In genomic region chr10:88880287-88881094, GRCh38 we compare ENCODE assay signal across 2 cellular contexts.
TF ChIP-seq lines count a peak whose summit lies in the region.

No MANE protein-coding gene starts in this region.

TF ChIP-seq in GM12891, 5 proteins besides CTCF, POLR2A, EP300 and RAD21 (continued from another document):
- TF ChIP-seq SPI1 (IDR thresholded peaks at IDR 0.05; ENCODE audit: low read depth, low read length) (peak; percentile 71), POU2F2 (IDR thresholded peaks at IDR 0.05; ENCODE audit: low read depth, low read length) (peak; percentile 12; the same call in 1 of the 2 replicates)

TF ChIP-seq in GM12878, 131 proteins besides CTCF, POLR2A, EP300 and RAD21 (continued from another document and continues in another):
- 0 out of 2 replicates have a peak, but pooled peaks have one; percentile 0 for TF ChIP-seq MTA2 (IDR thresholded peaks at IDR 0.05; ENCODE audit: low read depth)
- TF ChIP-seq MEF2B (IDR thresholded peaks at IDR 0.05; ENCODE audit: partially characterized antibody, poor library complexity, severe bottlenecking): peak; percentile 17
- no peak for TF ChIP-seq JUNB (IDR thresholded peaks at IDR 0.05)
- TF ChIP-seq HDGF (IDR thresholded peaks at IDR 0.05): peak; percentile 83
- no peak for TF ChIP-seq USF1 (IDR thresholded peaks at IDR 0.05; ENCODE audit: borderline replicate concordance, extremely low read length, insufficient read depth, low read depth, low read length)
- no peak for TF ChIP-seq KDM1A (IDR thresholded peaks at IDR 0.05; ENCODE audit: borderline replicate concordance)
- no peak for TF ChIP-seq SRF (IDR thresholded peaks at IDR 0.05; ENCODE audit: low read depth in 2 of 2, low read length in 2 of 2)
- TF ChIP-seq BCL3 (IDR thresholded peaks at IDR 0.05; ENCODE audit: borderline replicate concordance, insufficient read depth, low read depth, low read length, poor library complexity, severe bottlenecking): peak; percentile 30
- no peak for TF ChIP-seq NR2C2 (IDR thresholded peaks at IDR 0.05; ENCODE audit: borderline replicate concordance, control insufficient read depth, insufficient read length, low read depth)
- TF ChIP-seq ZBTB11 (CRISPR knock-in tag; IDR thresholded peaks at IDR 0.05): no peak
- TF ChIP-seq NR2F1 (conservative IDR thresholded peaks at IDR 0.05): peak; percentile 39; the same call in 1 of the 2 replicates
- peak; percentile 16 to 67; a peak in 2 of 4 replicates for TF ChIP-seq IKZF2 (IDR thresholded peaks at IDR 0.05)
- TF ChIP-seq SP1 (IDR thresholded peaks at IDR 0.05; ENCODE audit: low read depth, low read length): no peak
- no peak for TF ChIP-seq RAD51 (IDR thresholded peaks at IDR 0.05)
- 0 out of 2 replicates have a peak, but pooled peaks have one; percentile 6 for TF ChIP-seq TCF12 (IDR thresholded peaks at IDR 0.05; ENCODE audit: low read depth, low read length)
- no peak for TF ChIP-seq FOXK2 (IDR thresholded peaks at IDR 0.05)
- TF ChIP-seq MTA3 (IDR thresholded peaks at IDR 0.05; ENCODE audit: borderline replicate concordance, low read length): no peak
- TF ChIP-seq CHD4 (IDR thresholded peaks at IDR 0.05): no peak
- TF ChIP-seq SMAD5 (IDR thresholded peaks at IDR 0.05; ENCODE audit: low read depth): no peak; the same call in 1 of the 2 replicates
- no peak for TF ChIP-seq PAX8 (IDR thresholded peaks at IDR 0.05)
- TF ChIP-seq NFIC (IDR thresholded peaks at IDR 0.05; ENCODE audit: low read depth, low read length): no peak
- no peak for TF ChIP-seq PRDM15 (CRISPR knock-in tag; IDR thresholded peaks at IDR 0.05)
- peak; percentile 56; the same call in 1 of the 2 replicates for TF ChIP-seq CHD2 (IDR thresholded peaks at IDR 0.05; ENCODE audit: borderline replicate concordance, low read depth, low read length)
- TF ChIP-seq E2F8 (IDR thresholded peaks at IDR 0.05; ENCODE audit: low read depth, partially characterized antibody): no peak
- peak; percentile 88 for TF ChIP-seq MYC (IDR thresholded peaks at IDR 0.05; ENCODE audit: insufficient read depth, insufficient read length, insufficient replicate concordance, low read length, severe bottlenecking)
- TF ChIP-seq ZNF592 (IDR thresholded peaks at IDR 0.05): 0 out of 2 replicates have a peak, but pooled peaks have one; percentile 9
- 0 out of 2 replicates have a peak, but pooled peaks have one; percentile 10 for TF ChIP-seq BCLAF1 (IDR thresholded peaks at IDR 0.05)
- TF ChIP-seq FOXM1 (IDR thresholded peaks at IDR 0.05; ENCODE audit: low read depth, low read length): no peak
- peak; percentile 68; the same call in 1 of the 2 replicates for TF ChIP-seq MXI1 (IDR thresholded peaks at IDR 0.05; ENCODE audit: low read depth, low read length)
- TF ChIP-seq ZNF687 (IDR thresholded peaks at IDR 0.05): peak; percentile 86; the same call in 1 of the 2 replicates
